32 cellular contexts compared by ENCODE assay signal in genomic region chr12:61095131-61095530, GRCh38.
"Had no signal": no experiment of that assay in that cellular context is flagged by ENCODE, and none has a peak within 500 bp of the region (broad histone marks: within the 10 kb centered on the region; RNA-seq: fewer than 3 reads in every experiment).

No MANE protein-coding gene starts in this region.

- H3K27me3 Mint-ChIP-seq: activated CD4-positive, alpha-beta memory T cell treated with anti-CD3 and anti-CD28 coated beads, Interleukin-2, amount 10 ng/mL, durations not matched to agents 7 days and 5 days; activated CD4-positive, alpha-beta T cell treated with anti-CD3 and anti-CD28 coated beads, Interleukin-2, amount 10 ng/mL, durations not matched to agents 24 days and 14 days; activated naive CD4-positive, alpha-beta T cell treated with anti-CD3 and anti-CD28 coated beads, Interleukin-2, amount 10 ng/mL, durations not matched to agents 7 days and 5 days; activated naive CD8-positive, alpha-beta T cell treated with anti-CD3 and anti-CD28 coated beads, Interleukin-2, amount 10 ng/mL, durations not matched to agents 7 days and 5 days; activated T-cell treated with anti-CD3 and anti-CD28 coated beads, Interleukin-2, amount 50 U/mL, for 24 hours; central memory CD8-positive, alpha-beta T cell had no signal

- H3K36me3 Mint-ChIP-seq: activated naive CD4-positive, alpha-beta T cell treated with anti-CD3 and anti-CD28 coated beads, Interleukin-2, amount 10 ng/mL, durations not matched to agents 7 days and 5 days; activated naive CD8-positive, alpha-beta T cell treated with anti-CD3 and anti-CD28 coated beads, Interleukin-2, amount 10 ng/mL, durations not matched to agents 7 days and 5 days; natural killer cell; neural progenitor cell had no signal

- H3K4me1 ChIP-seq: esophagus squamous epithelium, gastrocnemius medialis, left lung, lower lobe of right lung, parathyroid adenoma, psoas muscle, sigmoid colon, suprapubic skin, tibial artery, upper lobe of right lung had no signal

- H2AFZ ChIP-seq: neural progenitor cell, parathyroid adenoma had no signal

- H3K27ac Mint-ChIP-seq: activated CD4-positive, alpha-beta memory T cell treated with anti-CD3 and anti-CD28 coated beads, Interleukin-2, amount 10 ng/mL, durations not matched to agents 7 days and 5 days; activated CD4-positive, alpha-beta T cell treated with anti-CD3 and anti-CD28 coated beads, Interleukin-2, amount 10 ng/mL, durations not matched to agents 24 days and 14 days; activated naive CD4-positive, alpha-beta T cell treated with anti-CD3 and anti-CD28 coated beads, Interleukin-2, amount 10 ng/mL, durations not matched to agents 7 days and 5 days; activated naive CD8-positive, alpha-beta T cell treated with anti-CD3 and anti-CD28 coated beads, Interleukin-2, amount 10 ng/mL, durations not matched to agents 7 days and 5 days; activated T-cell treated with anti-CD3 and anti-CD28 coated beads, Interleukin-2, amount 50 U/mL, for 24 hours; natural killer cell; neural progenitor cell had no signal

- H3K79me2 ChIP-seq: parathyroid adenoma had no signal

- H3K36me3 ChIP-seq: esophagus squamous epithelium, gastrocnemius medialis, left lung, lower lobe of right lung, neural progenitor cell, sigmoid colon, suprapubic skin, tibial artery, upper lobe of right lung had no signal

- H3K27me3 ChIP-seq: esophagus squamous epithelium, gastrocnemius medialis, left lung, neural progenitor cell, sigmoid colon, suprapubic skin, tibial artery, upper lobe of right lung had no signal

- H3K9me3 ChIP-seq: gastrocnemius medialis, lower lobe of right lung, psoas muscle, sigmoid colon, tibial artery, upper lobe of right lung had no signal

- H3K9me3 Mint-ChIP-seq: neural progenitor cell had no signal

- DNase-seq: activated CD4-positive, alpha-beta memory T cell treated with anti-CD3 and anti-CD28 coated beads, Interleukin-2, amount 10 ng/mL, durations not matched to agents 7 days and 5 days; activated CD4-positive, alpha-beta T cell treated with anti-CD3 and anti-CD28 coated beads, Interleukin-2, amount 10 ng/mL, durations not matched to agents 24 days and 14 days; activated CD4-positive, CD25-positive, alpha-beta regulatory T cell treated with anti-CD3 and anti-CD28 coated beads, Interleukin-2, amount 50 U/mL, for 72 hours; activated CD8-positive, alpha-beta memory T cell treated with anti-CD3 and anti-CD28 coated beads, Interleukin-2, amount 50 U/mL, for 48 hours; activated gamma-delta T cell; activated naive CD4-positive, alpha-beta T cell treated with anti-CD3 and anti-CD28 coated beads, Interleukin-2, amount 10 ng/mL, durations not matched to agents 7 days and 5 days; activated naive CD8-positive, alpha-beta T cell treated with anti-CD3 and anti-CD28 coated beads, Interleukin-2, amount 10 ng/mL, durations not matched to agents 7 days and 5 days; activated T-cell treated with anti-CD3 and anti-CD28 coated beads, Interleukin-2, amount 50 U/mL, for 24 hours; amniotic stem cell; effector CD8-positive, alpha-beta T cell; esophagus squamous epithelium; gastrocnemius medialis; glutamatergic neuron; left lung; lower lobe of right lung; mesendoderm; natural killer cell; occipital lobe; psoas muscle; sigmoid colon; stimulated activated CD4-positive, alpha-beta T cell treated with anti-CD3 and anti-CD28 coated beads, Interleukin-15, amount 100 ng/mL, for 24 hours; stimulated activated naive CD4-positive, alpha-beta T cell; T1000; tibial artery; upper lobe of right lung had no signal

- FAIRE-seq: bronchial epithelial cell, islet of Langerhans had no signal

- H3K27ac ChIP-seq: epithelial cell of prostate, esophagus squamous epithelium, gastrocnemius medialis, left lung, lower lobe of right lung, neural progenitor cell, parathyroid adenoma, psoas muscle, sigmoid colon, suprapubic skin, tibial artery, upper lobe of right lung had no signal

- H3K4me3 Mint-ChIP-seq: activated CD4-positive, alpha-beta memory T cell treated with anti-CD3 and anti-CD28 coated beads, Interleukin-2, amount 10 ng/mL, durations not matched to agents 7 days and 5 days; activated CD4-positive, alpha-beta T cell treated with anti-CD3 and anti-CD28 coated beads, Interleukin-2, amount 10 ng/mL, durations not matched to agents 24 days and 14 days; activated naive CD4-positive, alpha-beta T cell treated with anti-CD3 and anti-CD28 coated beads, Interleukin-2, amount 10 ng/mL, durations not matched to agents 7 days and 5 days; activated naive CD8-positive, alpha-beta T cell treated with anti-CD3 and anti-CD28 coated beads, Interleukin-2, amount 10 ng/mL, durations not matched to agents 7 days and 5 days; activated T-cell treated with anti-CD3 and anti-CD28 coated beads, Interleukin-2, amount 50 U/mL, for 24 hours; central memory CD8-positive, alpha-beta T cell; natural killer cell; neural progenitor cell had no signal

- H3K9ac ChIP-seq: neural progenitor cell, parathyroid adenoma had no signal

- H3K4me1 Mint-ChIP-seq: activated CD4-positive, alpha-beta memory T cell treated with anti-CD3 and anti-CD28 coated beads, Interleukin-2, amount 10 ng/mL, durations not matched to agents 7 days and 5 days; activated CD4-positive, alpha-beta T cell treated with anti-CD3 and anti-CD28 coated beads, Interleukin-2, amount 10 ng/mL, durations not matched to agents 24 days and 14 days; activated naive CD4-positive, alpha-beta T cell treated with anti-CD3 and anti-CD28 coated beads, Interleukin-2, amount 10 ng/mL, durations not matched to agents 7 days and 5 days; activated naive CD8-positive, alpha-beta T cell treated with anti-CD3 and anti-CD28 coated beads, Interleukin-2, amount 10 ng/mL, durations not matched to agents 7 days and 5 days; central memory CD8-positive, alpha-beta T cell; natural killer cell; neural progenitor cell had no signal

- H3K4me2 ChIP-seq: neural progenitor cell had no signal

- H3K4me3 ChIP-seq: esophagus squamous epithelium, gastrocnemius medialis, left lung, lower lobe of right lung, neural progenitor cell, psoas muscle, sigmoid colon, suprapubic skin, tibial artery, upper lobe of right lung had no signal

- ATAC-seq: gastrocnemius medialis, left lung, lower lobe of right lung, natural killer cell, psoas muscle, upper lobe of right lung had no signal
